13 cellular contexts compared by ENCODE assay signal in genomic region chr4:127124919-127125318, GRCh38.
DNase-seq lines count a peak whose midpoint lies in the region; ATAC-seq and TF ChIP-seq lines count a peak whose summit lies in the region.
"Had no signal": no experiment of that assay in that cellular context is flagged by ENCODE, and none has a peak within 500 bp of the region (broad histone marks: within the 10 kb centered on the region; RNA-seq: fewer than 3 reads in every experiment).

No MANE protein-coding gene starts in this region.

- H3K9ac ChIP-seq in adipocyte (ENCODE audit: low read length): no peak overlapping the region

- no peak overlapping the region for H3K4me3 Mint-ChIP-seq in HFFc6

- H3K27ac ChIP-seq in AG04450 (ENCODE audit: low read depth, low read length) (no peak overlapping the region), hepatocyte (no peak overlapping the region)
- H3K27ac ChIP-seq: right atrium auricular region had no signal

- WGBS in hepatocyte (ENCODE audit: low lambda C conversion rate, missing lambda C conversion rate): 76% methylated on average over 2 of the region's 2 CpGs

- no peaks in the 10 kb centered on the region for H3K9me3 Mint-ChIP-seq in HFFc6

- H4K20me1 ChIP-seq in hepatocyte (ENCODE audit: insufficient read depth, poor library complexity, severe bottlenecking): no peaks in the 10 kb centered on the region

- POLR2A ChIA-PET in AG04450 (lab: Yijun Ruan, JAX): no interaction called here

- H3K4me1 ChIP-seq in adipocyte (ENCODE audit: control insufficient read depth, insufficient read depth, low read length) (peaks cover 4% of the 10 kb centered on the region), hepatocyte (ENCODE audit: insufficient read depth) (no peaks in the 10 kb centered on the region)
- H3K4me1 ChIP-seq: Caco-2, right atrium auricular region had no signal

- H3K4me3 ChIP-seq in AG04450 (ENCODE audit: low read depth, low read length) (no peak overlapping the region), adipocyte (ENCODE audit: low read length) (no peak overlapping the region), hepatocyte (no peak overlapping the region)
- H3K4me3 ChIP-seq: right atrium auricular region had no signal

- no peak overlapping the region for H3K4me2 ChIP-seq in hepatocyte

- H3K79me2 ChIP-seq in hepatocyte: no peaks in the 10 kb centered on the region

- DNase-seq in AG04450 (ENCODE audit: low read depth, low spot score) (no peak), HFFc6 (peak; percentile 30), adipocyte (ENCODE audit: low read depth) (peak; percentile 47), hepatocyte (ENCODE audit: low spot score) (peak; percentile 9), amygdala (lab: John Stamatoyannopoulos, UW) (no peak), SHP77 (lab: John Stamatoyannopoulos, UW) (no peak)
- DNase-seq: Caco-2, cerebellar nuclear complex, glutamatergic neuron, NCI-H1048 had no signal

- CTCF ChIA-PET in AG04450 (lab: Charles Lee): interaction anchor here (0.7 to 1.2 kb wide), 4 partner anchors 275 to 520 kb away, joined by 3 to 5 read pairs (median 4); no protein-coding TSS in a partner anchor

- no peak overlapping the region for H2AFZ ChIP-seq in hepatocyte

- no peaks in the 10 kb centered on the region for H3K36me3 Mint-ChIP-seq in HFFc6 (ENCODE audit: low read depth)

- H3K27me3 ChIP-seq in AG04450 (ENCODE audit: control insufficient read depth, insufficient read depth, low read length) (no peaks in the 10 kb centered on the region), adipocyte (replicated peaks; ENCODE audit: control insufficient read depth, insufficient read depth, low read length) (no peaks in the 10 kb centered on the region), hepatocyte (no peaks in the 10 kb centered on the region)
- H3K27me3 ChIP-seq: right atrium auricular region had no signal

- H3K27me3 Mint-ChIP-seq in HFFc6 (ENCODE audit: insufficient read depth): 0 out of 2 replicates have a peak, but pooled peaks cover 2% of the 10 kb centered on the region

- H3K9me3 ChIP-seq in AG04450 (ENCODE audit: control insufficient read depth, insufficient read depth, low read length) (no peaks in the 10 kb centered on the region), adipocyte (ENCODE audit: control insufficient read depth, low read length) (no peaks in the 10 kb centered on the region), hepatocyte (ENCODE audit: low read depth) (no peaks in the 10 kb centered on the region)
- H3K9me3 ChIP-seq: Caco-2, right atrium auricular region had no signal

- no peaks in the 10 kb centered on the region for H3K4me1 Mint-ChIP-seq in HFFc6 (ENCODE audit: low read depth)

- ATAC-seq in GM18520 (IDR thresholded peaks at IDR 0.05; ENCODE audit: unreplicated experiment): no peak
- ATAC-seq in GM21786 (IDR thresholded peaks at IDR 0.05; ENCODE audit: unreplicated experiment): no peak

- H3K36me3 ChIP-seq in adipocyte (ENCODE audit: control insufficient read depth, insufficient read depth, low read length, severe bottlenecking) (no peaks in the 10 kb centered on the region), hepatocyte (replicated peaks; ENCODE audit: insufficient read depth, low read depth) (no peaks in the 10 kb centered on the region)
- H3K36me3 ChIP-seq: right atrium auricular region had no signal

- TF ChIP-seq CTCF in AG04450 (IDR thresholded peaks at IDR 0.05; ENCODE audit: low read depth, low read length): peak; percentile 43
- TF ChIP-seq CTCF in HFFc6 (IDR thresholded peaks at IDR 0.05): peak; percentile 61
- TF ChIP-seq CTCF in hepatocyte (IDR thresholded peaks at IDR 0.05; ENCODE audit: poor library complexity): peak; percentile 39

- no peak overlapping the region for H3K27ac Mint-ChIP-seq in HFFc6

- H3K9me2 ChIP-seq in hepatocyte (replicated peaks; ENCODE audit: insufficient read depth): no peaks in the 10 kb centered on the region

Comparison
In these comparisons a context has a peak if more than half of its experiments do, and no peak if none do; other contexts are left out.
1. DNase-seq: peak in HFFc6 (single experiment), adipocyte (single experiment) and hepatocyte (single experiment); none in AG04450 (single experiment), amygdala (0 of 56) and SHP77 (0 of 2).
2. Peak in every context shown above with its lines, with median percentiles within 50 percentile points of each other: CTCF ChIP-seq.